8 cellular contexts compared by ENCODE assay signal in genomic region chrX:40012039-40012799, GRCh38.
DNase-seq lines count a peak whose midpoint lies in the region; ATAC-seq and TF ChIP-seq lines count a peak whose summit lies in the region.

No MANE protein-coding gene starts in this region.

- peak overlapping the region; percentile 64 for H3K4me3 Mint-ChIP-seq in activated CD8-positive, alpha-beta memory T cell treated with anti-CD3 and anti-CD28 coated beads, Interleukin-2, amount 10 ng/mL, durations not matched to agents 7 days and 5 days

- no peaks in the 10 kb centered on the region for H3K36me3 Mint-ChIP-seq in activated CD8-positive, alpha-beta memory T cell treated with anti-CD3 and anti-CD28 coated beads, Interleukin-2, amount 10 ng/mL, durations not matched to agents 7 days and 5 days

- peak overlapping the region; percentile 56 for H3K27ac Mint-ChIP-seq in activated CD8-positive, alpha-beta memory T cell treated with anti-CD3 and anti-CD28 coated beads, Interleukin-2, amount 10 ng/mL, durations not matched to agents 7 days and 5 days

- no peaks in the 10 kb centered on the region for H3K9me3 ChIP-seq in prostate gland

- TF ChIP-seq POLR2A in prostate gland (IDR thresholded peaks at IDR 0.05): no peak

- no peak overlapping the region for H3K4me3 ChIP-seq in prostate gland

- no peaks in the 10 kb centered on the region for H3K27me3 ChIP-seq in prostate gland (replicated peaks; ENCODE audit: insufficient read depth)

- no peak for TF ChIP-seq CTCF in prostate gland (IDR thresholded peaks at IDR 0.05)

- 5% methylated on average over 40 of the region's 57 CpGs for WGBS in prostate gland

- H3K9me3 Mint-ChIP-seq in activated CD8-positive, alpha-beta memory T cell treated with anti-CD3 and anti-CD28 coated beads, Interleukin-2, amount 10 ng/mL, durations not matched to agents 7 days and 5 days (ENCODE audit: low read depth): no peaks in the 10 kb centered on the region

- peak; percentile 3 for ATAC-seq in HG02678 (IDR thresholded peaks at IDR 0.05; ENCODE audit: unreplicated experiment)
- peak; percentile 2 for ATAC-seq in activated CD8-positive, alpha-beta memory T cell treated with anti-CD3 and anti-CD28 coated beads, Interleukin-2, amount 10 ng/mL, durations not matched to agents 7 days and 5 days
- no peak for ATAC-seq in GM19395 (IDR thresholded peaks at IDR 0.05; ENCODE audit: unreplicated experiment)
- no peak for ATAC-seq in HG03521 (IDR thresholded peaks at IDR 0.05; ENCODE audit: unreplicated experiment)

- peaks cover 23% of the 10 kb centered on the region for H3K4me1 Mint-ChIP-seq in activated CD8-positive, alpha-beta memory T cell treated with anti-CD3 and anti-CD28 coated beads, Interleukin-2, amount 10 ng/mL, durations not matched to agents 7 days and 5 days

- CTCF ChIA-PET in activated CD8-positive, alpha-beta memory T cell treated with anti-CD3 and anti-CD28 coated beads, Interleukin-2, amount 10 ng/mL, durations not matched to agents 7 days and 5 days (lab: Charles Lee): interaction anchor here (0.9 to 1.2 kb wide), 2 partner anchors 82 to 96 kb away, joined by 3 read pairs; no protein-coding TSS in a partner anchor

- H3K27me3 Mint-ChIP-seq in activated CD8-positive, alpha-beta memory T cell treated with anti-CD3 and anti-CD28 coated beads, Interleukin-2, amount 10 ng/mL, durations not matched to agents 7 days and 5 days: peaks cover 33% of the 10 kb centered on the region

- no peaks in the 10 kb centered on the region for H3K36me3 ChIP-seq in prostate gland

- peak; percentile 71 for DNase-seq in COLO668 (lab: John Stamatoyannopoulos, UW; ENCODE audit: unreplicated experiment)
- no peak for DNase-seq in activated CD8-positive, alpha-beta memory T cell treated with anti-CD3 and anti-CD28 coated beads, Interleukin-2, amount 10 ng/mL, durations not matched to agents 7 days and 5 days
- peak; percentile 58 for DNase-seq in fibroblast of peridontal ligament (ENCODE audit: extremely low read depth)
- peak; percentile 55 for DNase-seq in prostate gland (ENCODE audit: low spot score)
- no peak for DNase-seq in NCI-H2196 treated with DMSO at 0.1 percent for 48 hours (lab: John Stamatoyannopoulos, UW; ENCODE audit: unreplicated experiment)

- H3K27ac ChIP-seq in prostate gland: peak overlapping the region; percentile 87 to 90

- H3K4me1 ChIP-seq in prostate gland (replicated peaks): no peaks in the 10 kb centered on the region

- intact Hi-C loops in prostate gland (cut with DNase I): loop anchor here (2.0 to 10.0 kb wide), 4 partner anchors 75 to 277 kb away; no protein-coding TSS in a partner anchor

Comparison
In these comparisons a context has a peak if more than half of its experiments do, and no peak if none do; other contexts are left out.
1. DNase-seq: peak in COLO668 (single experiment), fibroblast of peridontal ligament (single experiment) and prostate gland (single experiment); none in activated CD8-positive, alpha-beta memory T cell treated with anti-CD3 and anti-CD28 coated beads, Interleukin-2, amount 10 ng/mL, durations not matched to agents 7 days and 5 days (single experiment) and NCI-H2196 treated with DMSO at 0.1 percent for 48 hours (single experiment).
2. ATAC-seq: peak in HG02678 (single experiment) and activated CD8-positive, alpha-beta memory T cell treated with anti-CD3 and anti-CD28 coated beads, Interleukin-2, amount 10 ng/mL, durations not matched to agents 7 days and 5 days (single experiment); none in GM19395 (single experiment) and HG03521 (single experiment).